In the genomic region with DNA sequence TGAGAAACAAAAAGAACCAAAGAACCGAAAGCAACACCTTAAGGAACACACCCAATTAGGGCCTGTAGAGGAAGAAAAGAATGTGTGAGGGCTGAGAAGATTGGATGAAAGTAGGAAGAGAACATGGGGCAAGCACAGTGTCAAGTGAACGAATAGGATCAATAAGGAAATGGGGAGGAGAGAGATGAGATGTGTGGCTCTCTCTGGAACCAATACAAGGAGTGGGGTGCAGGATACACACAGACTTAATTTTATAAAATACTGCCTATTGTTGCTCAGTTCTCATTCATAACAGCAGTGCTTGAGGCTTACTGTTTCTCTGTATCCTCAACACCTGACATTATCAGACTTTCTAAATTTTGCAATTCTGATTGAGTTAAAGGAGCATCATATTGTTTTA, we compare ENCODE assay signal across 8 cellular contexts.
"Had no signal": no experiment of that assay in that cellular context is flagged by ENCODE, and none has a peak within 500 bp of the region (broad histone marks: within the 10 kb centered on the region; RNA-seq: fewer than 3 reads in every experiment).

No MANE protein-coding gene starts in this region.

- ATAC-seq: GM12878 had no signal

- H3K4me3 ChIP-seq: GM12878 had no signal

- DNase-seq: GDM1, GF-D8 had no signal

- FAIRE-seq: G401.6, GM12878, GM12891, GM12892, GM18507, GM19239 had no signal
